ENCODE assay signal across 1 cellular context in the genomic region with DNA sequence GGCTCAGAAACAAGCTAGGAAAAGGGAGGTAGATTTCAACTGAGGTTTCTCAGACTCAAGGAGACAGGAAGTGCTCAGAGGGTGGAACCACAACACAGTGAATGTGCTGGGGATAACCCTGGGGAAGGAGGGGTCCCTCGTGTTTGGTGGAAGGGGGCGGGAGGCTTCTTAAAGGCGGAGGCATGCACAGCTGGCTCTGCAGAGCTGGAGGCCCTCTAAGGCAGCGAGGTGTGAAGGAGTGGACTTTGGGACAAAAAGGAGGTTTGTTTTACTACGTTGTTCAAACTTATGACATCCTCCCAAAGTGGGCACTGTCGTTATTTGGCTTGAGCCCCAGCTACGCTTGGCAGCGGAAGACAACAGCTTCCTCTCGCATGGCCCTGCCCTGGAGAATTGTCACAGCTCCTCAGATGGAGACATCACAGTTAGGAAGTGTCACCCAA.
TF ChIP-seq lines count a peak whose summit lies in the region.

No MANE protein-coding gene starts in this region.

TF ChIP-seq in H1, 55 proteins besides CTCF, POLR2A, EP300 and RAD21 (continued from another document):
- TF ChIP-seq CBX5 (IDR thresholded peaks at IDR 0.05; ENCODE audit: low read depth, low read length) (no peak), KDM1A (IDR thresholded peaks at IDR 0.05; ENCODE audit: borderline replicate concordance, low read length) (no peak), RNF2 (IDR thresholded peaks at IDR 0.05; ENCODE audit: borderline replicate concordance, low read depth, low read length, missing control alignments, poor library complexity, severe bottlenecking) (no peak)
